Comparison of ENCODE assay signal across 19 cellular contexts in the genomic region with DNA sequence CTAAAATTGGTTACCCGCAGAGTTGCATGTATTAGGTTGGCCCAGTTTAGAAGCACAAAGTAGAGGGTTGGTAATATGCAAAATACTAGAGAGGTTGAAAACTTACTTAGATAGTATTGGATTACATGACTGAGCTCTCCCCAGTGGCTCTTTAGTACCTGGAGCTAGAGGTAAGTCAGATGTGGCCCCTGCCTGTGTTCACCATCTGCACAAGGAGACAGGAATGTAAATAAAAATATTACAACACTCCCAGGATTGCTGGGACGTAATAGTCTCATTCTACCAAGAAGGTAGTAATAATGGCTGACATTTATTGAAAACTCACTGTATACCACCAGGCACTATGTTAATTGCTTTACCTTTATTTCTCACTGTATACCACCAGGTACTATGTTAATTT.
DNase-seq lines count a peak whose midpoint lies in the region; ATAC-seq, FAIRE-seq and TF ChIP-seq lines count a peak whose summit lies in the region.
"Had no signal": no experiment of that assay in that cellular context is flagged by ENCODE, and none has a peak within 500 bp of the region (broad histone marks: within the 10 kb centered on the region; RNA-seq: fewer than 3 reads in every experiment).

No MANE protein-coding gene starts in this region.

- H2AFZ ChIP-seq in GM23248, result no peak overlapping the region
- H2AFZ ChIP-seq in astrocyte (ENCODE audit: low read depth, low read length), result no peak overlapping the region
- H2AFZ ChIP-seq in fibroblast of lung (ENCODE audit: low read length), result no peak overlapping the region

- H3K4me1 Mint-ChIP-seq in astrocyte (ENCODE audit: low read depth, unreplicated experiment), result peaks cover 20% of the 10 kb centered on the region
- H3K4me1 Mint-ChIP-seq in activated CD8-positive, alpha-beta T cell treated with anti-CD3 and anti-CD28 coated beads, Interleukin-2, amount 10 ng/mL, durations not matched to agents 7 days and 5 days (ENCODE audit: low read depth), result no peaks in the 10 kb centered on the region

- CTCF ChIA-PET in activated CD8-positive, alpha-beta T cell treated with anti-CD3 and anti-CD28 coated beads, Interleukin-2, amount 10 ng/mL, durations not matched to agents 7 days and 5 days (lab: Charles Lee), result no interaction called here

- H3K9me2 ChIP-seq in GM23248 (ENCODE audit: insufficient read depth), result no peaks in the 10 kb centered on the region; the same call in 1 of the 2 replicates

- H3K9ac ChIP-seq in GM23248, result peak overlapping the region; percentile 27; the same call in 1 of the 2 replicates
- H3K9ac ChIP-seq in astrocyte (ENCODE audit: low read length), result peak overlapping the region; percentile 50
- H3K9ac ChIP-seq in fibroblast of lung (ENCODE audit: insufficient read depth, low read length), result no peak overlapping the region

- H3K27ac Mint-ChIP-seq in astrocyte (ENCODE audit: unreplicated experiment), result no peak overlapping the region
- no peak overlapping the region for H3K27ac Mint-ChIP-seq in activated CD8-positive, alpha-beta T cell treated with anti-CD3 and anti-CD28 coated beads, Interleukin-2, amount 10 ng/mL, durations not matched to agents 7 days and 5 days
- H3K27ac Mint-ChIP-seq: CD4-positive, alpha-beta T cell had no signal

- H4K20me1 ChIP-seq in GM23248 (ENCODE audit: insufficient read depth) (no peaks in the 10 kb centered on the region), astrocyte (ENCODE audit: insufficient read depth, low read length) (no peaks in the 10 kb centered on the region), fibroblast of lung (ENCODE audit: control insufficient read depth, extremely low read depth, insufficient read depth, low read length) (no peaks in the 10 kb centered on the region)

- H3K79me2 ChIP-seq in GM23248 (ENCODE audit: insufficient read depth), result no peaks in the 10 kb centered on the region
- no peaks in the 10 kb centered on the region for H3K79me2 ChIP-seq in astrocyte (ENCODE audit: insufficient read depth, low read length)
- no peaks in the 10 kb centered on the region for H3K79me2 ChIP-seq in fibroblast of lung (ENCODE audit: control insufficient read depth, insufficient read depth, low read length)

- no peak for TF ChIP-seq CTCF in astrocyte (IDR thresholded peaks at IDR 0.05; ENCODE audit: insufficient read depth, low read depth, low read length)
- no peak for TF ChIP-seq CTCF in fibroblast of lung (conservative IDR thresholded peaks at IDR 0.05 in 1 of 2, IDR thresholded peaks at IDR 0.05 in 1 of 2; ENCODE audit: low read depth in 1 of 2, low read length in 2 of 2)
- TF ChIP-seq CTCF in sigmoid colon (IDR thresholded peaks at IDR 0.05), result no peak

- H3F3A ChIP-seq in GM23248 (ENCODE audit: insufficient read depth), result peaks cover 27% of the 10 kb centered on the region

- DNase-seq in GM23248, result no peak
- peak; percentile 49 for DNase-seq in NCI-H2171 (lab: John Stamatoyannopoulos, UW)
- no peak for DNase-seq in astrocyte (ENCODE audit: low read depth)
- no peak for DNase-seq in fibroblast of lung (ENCODE audit: low read depth in 2 of 2)
- DNase-seq in sigmoid colon, result no peak
- no peak for DNase-seq in kidney tubule cell (ENCODE audit: low spot score)
- DNase-seq in activated CD8-positive, alpha-beta T cell treated with anti-CD3 and anti-CD28 coated beads, Interleukin-2, amount 10 ng/mL, durations not matched to agents 7 days and 5 days, result no peak
- no peak for DNase-seq in activated T-cell treated with anti-CD3 and anti-CD28 coated beads for 4 hours
- DNase-seq: ACHN; AML-193; Caco-2; CD4-positive, alpha-beta T cell; DMS153; DMS79 treated with DMSO at 0.1 percent for 48 hours; GF-D8 had no signal

- no peak overlapping the region for H3K4me3 ChIP-seq in GM23248
- H3K4me3 ChIP-seq in astrocyte (ENCODE audit: insufficient read depth, low read depth, low read length), result no peak overlapping the region
- H3K4me3 ChIP-seq in fibroblast of lung (replicated peaks in 1 of 4; ENCODE audit: control extremely low read depth in 1 of 4, insufficient read depth in 1 of 4, low read depth in 3 of 4, low read length in 4 of 4), result no peak overlapping the region
- H3K4me3 ChIP-seq in sigmoid colon, result no peak overlapping the region

- H3K9me3 ChIP-seq in GM23248 (ENCODE audit: low read depth), result no peaks in the 10 kb centered on the region
- H3K9me3 ChIP-seq in astrocyte (ENCODE audit: insufficient read depth, low read depth, low read length), result no peaks in the 10 kb centered on the region
- H3K9me3 ChIP-seq in fibroblast of lung (ENCODE audit: control insufficient read depth, insufficient read depth, low read depth, low read length), result no peaks in the 10 kb centered on the region
- no peaks in the 10 kb centered on the region for H3K9me3 ChIP-seq in sigmoid colon
- H3K9me3 ChIP-seq: Caco-2 had no signal

- 75 to 87% methylated on average over 2 of the region's 2 CpGs for WGBS in GM23248 (ENCODE audit: low coverage in 1 of 2, low lambda C conversion rate in 2 of 2, missing lambda C conversion rate in 2 of 2), 2 experiments
- 74 to 88% methylated on average over 2 of the region's 2 CpGs for WGBS in sigmoid colon, 2 donors

- no peak for TF ChIP-seq POLR2A in sigmoid colon (IDR thresholded peaks at IDR 0.05)

- no peaks in the 10 kb centered on the region for H3K27me3 Mint-ChIP-seq in astrocyte (ENCODE audit: low read depth, unreplicated experiment)
- no peaks in the 10 kb centered on the region for H3K27me3 Mint-ChIP-seq in activated CD8-positive, alpha-beta T cell treated with anti-CD3 and anti-CD28 coated beads, Interleukin-2, amount 10 ng/mL, durations not matched to agents 7 days and 5 days (ENCODE audit: low read depth)

- H3K36me3 ChIP-seq in GM23248 (ENCODE audit: low read depth) (no peaks in the 10 kb centered on the region), astrocyte (ENCODE audit: insufficient read depth, low read length) (no peaks in the 10 kb centered on the region), fibroblast of lung (ENCODE audit: control insufficient read depth, insufficient read depth, low read length) (no peaks in the 10 kb centered on the region), sigmoid colon (no peaks in the 10 kb centered on the region)

- H3K27ac ChIP-seq in GM23248, result peak overlapping the region; percentile 83
- H3K27ac ChIP-seq in astrocyte (ENCODE audit: low read depth, low read length), result peak overlapping the region; percentile 80
- H3K27ac ChIP-seq in fibroblast of lung (ENCODE audit: insufficient read depth, low read length), result peak overlapping the region; percentile 60
- no peak overlapping the region for H3K27ac ChIP-seq in sigmoid colon
- H3K27ac ChIP-seq: C4-2B had no signal

- no peaks in the 10 kb centered on the region for H3K36me3 Mint-ChIP-seq in astrocyte (ENCODE audit: low read depth, unreplicated experiment)
- no peaks in the 10 kb centered on the region for H3K36me3 Mint-ChIP-seq in activated CD8-positive, alpha-beta T cell treated with anti-CD3 and anti-CD28 coated beads, Interleukin-2, amount 10 ng/mL, durations not matched to agents 7 days and 5 days (ENCODE audit: low read depth)

- no peak for FAIRE-seq in astrocyte (lab: Jason Lieb, UNC)
- FAIRE-seq: A204.1, D721Med, H54 had no signal

- no peak overlapping the region for H3K4me3 Mint-ChIP-seq in astrocyte (ENCODE audit: unreplicated experiment)
- no peak overlapping the region for H3K4me3 Mint-ChIP-seq in activated CD8-positive, alpha-beta T cell treated with anti-CD3 and anti-CD28 coated beads, Interleukin-2, amount 10 ng/mL, durations not matched to agents 7 days and 5 days
- H3K4me3 Mint-ChIP-seq: CD4-positive, alpha-beta T cell had no signal

- no peak for ATAC-seq in activated CD8-positive, alpha-beta T cell treated with anti-CD3 and anti-CD28 coated beads, Interleukin-2, amount 10 ng/mL, durations not matched to agents 7 days and 5 days

- peaks cover 25% of the 10 kb centered on the region for H3K4me1 ChIP-seq in GM23248 (ENCODE audit: insufficient read depth)
- H3K4me1 ChIP-seq in astrocyte (ENCODE audit: insufficient read depth, low read length), result peaks cover 15% of the 10 kb centered on the region
- H3K4me1 ChIP-seq in fibroblast of lung (ENCODE audit: control insufficient read depth, extremely low read depth, insufficient read depth, low read length), result peaks cover 7% of the 10 kb centered on the region
- H3K4me1 ChIP-seq in sigmoid colon, result no peaks in the 10 kb centered on the region
- H3K4me1 ChIP-seq: Caco-2 had no signal

- no peak for TF ChIP-seq EP300 in sigmoid colon (IDR thresholded peaks at IDR 0.05)

- peak overlapping the region; percentile 2 for H3K4me2 ChIP-seq in GM23248 (ENCODE audit: unreplicated experiment)
- no peak overlapping the region for H3K4me2 ChIP-seq in astrocyte (ENCODE audit: low read length)
- H3K4me2 ChIP-seq in fibroblast of lung (ENCODE audit: extremely low read depth, insufficient read depth, low read length), result no peak overlapping the region

- H3K27me3 ChIP-seq in GM23248 (replicated peaks; ENCODE audit: insufficient read depth), result no peaks in the 10 kb centered on the region
- H3K27me3 ChIP-seq in astrocyte (ENCODE audit: insufficient read depth, low read length), result no peaks in the 10 kb centered on the region
- no peaks in the 10 kb centered on the region for H3K27me3 ChIP-seq in fibroblast of lung (ENCODE audit: control insufficient read depth, insufficient read depth, low read length)
- H3K27me3 ChIP-seq in sigmoid colon, result no peaks in the 10 kb centered on the region

- intact Hi-C loops in sigmoid colon (cut with DNase I), result no loop called here

- in situ Hi-C loops in GM23248 (cut with MboI), result no loop called here

- peaks cover 4% of the 10 kb centered on the region for H3K9me3 Mint-ChIP-seq in astrocyte (ENCODE audit: unreplicated experiment)
- H3K9me3 Mint-ChIP-seq in activated CD8-positive, alpha-beta T cell treated with anti-CD3 and anti-CD28 coated beads, Interleukin-2, amount 10 ng/mL, durations not matched to agents 7 days and 5 days (ENCODE audit: insufficient read depth), result no peaks in the 10 kb centered on the region
- H3K9me3 Mint-ChIP-seq: CD4-positive, alpha-beta T cell had no signal

- POLR2A ChIA-PET in activated CD8-positive, alpha-beta T cell treated with anti-CD3 and anti-CD28 coated beads, Interleukin-2, amount 10 ng/mL, durations not matched to agents 7 days and 5 days (lab: Charles Lee), result no interaction called here

Comparison
In these comparisons a context has a peak if more than half of its experiments do, and no peak if none do; other contexts are left out.
1. H3K27ac ChIP-seq: peak in GM23248 (single experiment), astrocyte (single experiment) and fibroblast of lung (single experiment); none in sigmoid colon (0 of 4).